ENCODE assay signal across 8 cellular contexts in genomic region chr17:4710693-4711634, GRCh38. TPM values are rescaled to one million over a fixed set of nuclear protein-coding genes. Genes with fewer than 3 reads are reported as not detected.
DNase-seq lines count a peak whose midpoint lies in the region; ATAC-seq and TF ChIP-seq lines count a peak whose summit lies in the region.

No MANE protein-coding gene starts in this region.

- no peaks in the 10 kb centered on the region for H3K27me3 ChIP-seq in heart right ventricle
- no peaks in the 10 kb centered on the region for H3K27me3 ChIP-seq in gastrocnemius medialis

- WGBS in heart right ventricle, 2 donors, result 13 to 14% methylated on average over 48 to 57 of the region's 57 CpGs

- TF ChIP-seq POLR2A in gastrocnemius medialis (IDR thresholded peaks at IDR 0.05), result peak in 1 of 2 donors; percentile 16

- H3K27ac ChIP-seq in OCI-LY7 (ENCODE audit: low read depth, low read length, poor library complexity, severe bottlenecking) (peak overlapping the region; percentile 64), heart right ventricle (peak overlapping the region in 9 of 10 donors; percentile 53 to 99 (median 80)), gastrocnemius medialis (peak overlapping the region; percentile 78 to 94 (median 83))

- POLR2A ChIA-PET in OCI-LY7 (lab: Charles Lee), result interaction anchor here (0.6 to 1.0 kb wide), 4 partner anchors 10 to 344 kb away, joined by 3 to 10 read pairs (median 4); no protein-coding TSS in a partner anchor

- H3K36me3 ChIP-seq in OCI-LY7 (ENCODE audit: insufficient read depth, low read length), result peaks cover 14% of the 10 kb centered on the region
- peaks cover 0 to 8% (median 0%) of the 10 kb centered on the region in 9 donors for H3K36me3 ChIP-seq in heart right ventricle
- no peaks in the 10 kb centered on the region for H3K36me3 ChIP-seq in gastrocnemius medialis

- peak in 4 of 8 donors; percentile 1 to 8 (median 2) for ATAC-seq in heart right ventricle
- ATAC-seq in gastrocnemius medialis, result peak in 1 of 2 donors; percentile 5

- no peaks in the 10 kb centered on the region; the same call in 1 of the 2 replicates for H3K9me3 ChIP-seq in OCI-LY7 (ENCODE audit: low read length)
- no peaks in the 10 kb centered on the region for H3K9me3 ChIP-seq in heart right ventricle
- no peaks in the 10 kb centered on the region for H3K9me3 ChIP-seq in gastrocnemius medialis

- no peaks in the 10 kb centered on the region for H4K20me1 ChIP-seq in OCI-LY7 (ENCODE audit: insufficient read depth, low read length)

- peak overlapping the region; percentile 80 for H3K4me2 ChIP-seq in OCI-LY7 (ENCODE audit: low read length)

- no peak overlapping the region; the same call in 1 of the 2 replicates for H2AFZ ChIP-seq in OCI-LY7 (ENCODE audit: low read length)

- peak; percentile 18 for DNase-seq in NCI-H1105 treated with DMSO at 0.1 percent for 48 hours (lab: John Stamatoyannopoulos, UW)
- DNase-seq in NCI-H1105 (lab: John Stamatoyannopoulos, UW), result no peak
- DNase-seq in OCI-LY7 (ENCODE audit: low spot score), result peak; percentile 53
- DNase-seq in activated gamma-delta T cell treated with anti-CD3 and anti-CD28 coated beads, Interleukin-2, amount 50 U/mL, for 16 hours (ENCODE audit: low read depth), result peak; percentile 21
- DNase-seq in heart right ventricle, result no peak
- no peak for DNase-seq in gastrocnemius medialis
- no peak for DNase-seq in KBM-7
- no peak for DNase-seq in NCI-H146 treated with DMSO at 0.1 percent for 48 hours (lab: John Stamatoyannopoulos, UW; ENCODE audit: unreplicated experiment)

- CTCF ChIA-PET in OCI-LY7 (lab: Charles Lee; ENCODE audit: unreplicated experiment), result interaction anchor here (1.0 kb wide), 1 partner anchor 149 kb away, joined by 3 read pairs; no protein-coding TSS in a partner anchor

- H3K4me1 ChIP-seq in OCI-LY7 (ENCODE audit: insufficient read depth, low read length, poor library complexity, severe bottlenecking) (peaks cover 26% of the 10 kb centered on the region), heart right ventricle (peaks cover 4 to 51% (median 13%) of the 10 kb centered on the region in 9 donors), gastrocnemius medialis (peaks cover 13 to 19% of the 10 kb centered on the region in 2 donors)

- H3K79me2 ChIP-seq in OCI-LY7 (ENCODE audit: insufficient read depth, low read depth, low read length), result peaks cover 17% of the 10 kb centered on the region; the same call in 1 of the 2 replicates

- no peaks in the 10 kb centered on the region for H3K9me2 ChIP-seq in OCI-LY7 (ENCODE audit: insufficient read depth, low read length)

- no peak for TF ChIP-seq CTCF in OCI-LY7 (conservative IDR thresholded peaks at IDR 0.05; ENCODE audit: low read length)
- TF ChIP-seq CTCF in heart right ventricle (IDR thresholded peaks at IDR 0.05), result no peak
- TF ChIP-seq CTCF in gastrocnemius medialis (IDR thresholded peaks at IDR 0.05 in 4 of 5, conservative IDR thresholded peaks at IDR 0.05 in 1 of 5), result no peak

- peak overlapping the region; percentile 85 for H3K4me3 ChIP-seq in OCI-LY7 (ENCODE audit: low read depth, low read length, poor library complexity, severe bottlenecking)
- H3K4me3 ChIP-seq in heart right ventricle, result peak overlapping the region; percentile 12 to 85 (median 72)
- peak overlapping the region; percentile 66 to 86 (median 75) for H3K4me3 ChIP-seq in gastrocnemius medialis

- BruUV-seq in OCI-LY7 (replicated peaks; lab: Mats Ljungman, UMichigan), result no TSS peak

- intact Hi-C loops in OCI-LY7 (cut with micrococcal nuclease; ENCODE audit: unreplicated experiment), result loop anchor here (1.0 kb wide), 3 partner anchors 20 to 178 kb away; partner anchors contain the start of gene MED11
- intact Hi-C loops in heart right ventricle (cut with DNase I), result loop anchor here in 5 of 10 donors (1.0 to 5.0 kb wide), 6 partner anchors 20 to 191 kb away; partner anchors contain the start of genes GLTPD2 (in 2 of the 5), VMO1 (in 2 of the 5), CHRNE (in 1 of the 5) and MED11 (in 1 of the 5)
- intact Hi-C loops in gastrocnemius medialis (cut with DNase I; ENCODE audit: low total_unique reads), result loop anchor here (1.0 to 5.0 kb wide), 3 partner anchors 20 to 176 kb away; partner anchors contain the start of genes MED11 and PLD2

- in situ Hi-C loops in gastrocnemius medialis (cut with MboI; ENCODE audit: low sequenced_read_pairs in 4 of 4) (loop anchor here in 1 of 4 donors (10.0 kb wide), 1 partner anchor 174 kb away; no protein-coding TSS in a partner anchor), KBM-7 (cut with MboI; ENCODE audit: low pct_unique_long_range_greater_than_20kb, low sequenced_read_pairs) (no loop called here)

RNA-seq across cellular contexts. Expression of gene ARRB2, which starts 0.5 kb away (rescaled TPM):
- 49.8 and 56.7 TPM in 2 replicates for total RNA-seq in OCI-LY7 (2014; rRNA removed; shearing (Covaris generic))
- total RNA-seq in OCI-LY7 (2022) (84.9 and 96.1 TPM in 2 replicates), heart right ventricle (10 to 100 TPM; 10.8 to 53.5 (median 17.2) TPM), gastrocnemius medialis (10 to 100 TPM in 1 of 4 donors, 1 to 10 TPM in 3; 5.5 to 11.8 (median 7.8) TPM)
- 10 to 100 TPM; 13.4 to 33.4 TPM for polyA plus RNA-seq in heart right ventricle

RNA-seq across cellular contexts. Expression of gene PELP1, which starts 7.0 kb away (rescaled TPM):
- 28.2 and 36.8 TPM in 2 replicates for total RNA-seq in OCI-LY7 (2014; rRNA removed; shearing (Covaris generic))
- total RNA-seq in OCI-LY7 (2022) (104 and 113 TPM in 2 replicates), heart right ventricle (10 to 100 TPM; 28.6 to 41.9 (median 35.2) TPM), gastrocnemius medialis (10 to 100 TPM; 31.5 to 46.8 (median 35.6) TPM)
- polyA plus RNA-seq in heart right ventricle, result 10 to 100 TPM; 14.4 to 29.3 TPM

RNA-seq across cellular contexts. Expression of gene MED11, which starts 20.3 kb away (rescaled TPM):
- 35.3 and 35.9 TPM in 2 replicates for total RNA-seq in OCI-LY7 (2014; rRNA removed; shearing (Covaris generic))
- total RNA-seq in OCI-LY7 (2022) (19.0 and 19.2 TPM in 2 replicates), heart right ventricle (10 to 100 TPM; 11.9 to 21.7 (median 17.5) TPM), gastrocnemius medialis (10 to 100 TPM; 29.4 to 58.5 (median 44.8) TPM)
- polyA plus RNA-seq in heart right ventricle, result 10 to 100 TPM; 23.9 to 57.1 TPM

RNA-seq across cellular contexts. Expression of gene ZMYND15, which starts 28.7 kb away (rescaled TPM):
- total RNA-seq in OCI-LY7 (2014; rRNA removed; shearing (Covaris generic)), result not detected in 2 replicates
- total RNA-seq in OCI-LY7 (2022) (not detected in 2 replicates), heart right ventricle (1 to 10 TPM in 1 of 10 donors, under 1 TPM in 8, not detected in 1; 0.15 to 2.1 (median 0.38) TPM), gastrocnemius medialis (not detected)
- polyA plus RNA-seq in heart right ventricle, result under 1 TPM; 0.20 to 0.22 TPM

RNA-seq across cellular contexts. Expression of gene CXCL16, which starts 28.8 kb away (rescaled TPM):
- not detected in 2 replicates for total RNA-seq in OCI-LY7 (2014; rRNA removed; shearing (Covaris generic))
- total RNA-seq in OCI-LY7 (2022), result not detected in 2 replicates
- 10 to 100 TPM in 1 of 10 donors, 1 to 10 TPM in 9; 2.8 to 29.6 (median 4.2) TPM for total RNA-seq in heart right ventricle
- polyA plus RNA-seq in heart right ventricle, result 1 to 10 TPM; 1.5 to 3.3 TPM
- 1 to 10 TPM; 1.2 to 2.1 (median 1.4) TPM for total RNA-seq in gastrocnemius medialis

Comparison
In these comparisons a context has a peak if more than half of its experiments do, and no peak if none do; other contexts are left out.
1. DNase-seq: peak in NCI-H1105 treated with DMSO at 0.1 percent for 48 hours (single experiment), OCI-LY7 (single experiment) and activated gamma-delta T cell treated with anti-CD3 and anti-CD28 coated beads, Interleukin-2, amount 50 U/mL, for 16 hours (single experiment); none in NCI-H1105 (single experiment), heart right ventricle (0 of 2), gastrocnemius medialis (0 of 2), KBM-7 (single experiment) and NCI-H146 treated with DMSO at 0.1 percent for 48 hours (single experiment).
2. Peak in every context shown above with its lines, with median percentiles within 50 percentile points of each other: H3K27ac ChIP-seq and H3K4me3 ChIP-seq.